In the genomic region with DNA sequence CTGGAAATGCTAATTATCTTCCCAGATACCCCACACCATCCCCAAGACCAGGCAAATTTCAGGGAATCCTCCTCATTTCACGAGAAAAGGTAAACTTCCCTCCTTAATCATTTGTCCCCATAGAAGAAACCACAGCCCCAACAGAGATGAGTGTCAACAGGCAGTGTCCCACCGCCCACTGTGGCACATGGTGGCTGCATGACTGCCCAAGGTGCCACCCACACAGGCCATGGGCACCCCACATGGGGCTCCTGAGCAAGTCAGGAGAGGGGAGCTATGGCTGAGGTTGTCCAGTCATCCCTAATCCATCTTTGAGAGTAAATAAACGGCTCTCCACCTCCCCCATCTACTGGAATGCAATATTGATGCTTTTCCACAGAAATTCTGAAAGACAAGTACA, we compare ENCODE assay signal across 38 cellular contexts. TPM values are rescaled to one million over a fixed set of nuclear protein-coding genes. Genes with fewer than 3 reads are reported as not detected.
"Had no signal": no experiment of that assay in that cellular context is flagged by ENCODE, and none has a peak within 500 bp of the region (broad histone marks: within the 10 kb centered on the region; RNA-seq: fewer than 3 reads in every experiment).

No MANE protein-coding gene starts in this region.

- H3K27ac ChIP-seq: adrenal gland, body of pancreas, brain microvascular endothelial cell, breast epithelium, VCaP had no signal

- H3K4me1 Mint-ChIP-seq: activated B cell treated with CpG ODN at 0.5 μM for 24 hours; activated naive CD8-positive, alpha-beta T cell treated with anti-CD3 and anti-CD28 coated beads for 36 hours had no signal

- H3K27ac Mint-ChIP-seq: activated B cell treated with CpG ODN at 0.5 μM for 24 hours; activated CD4-positive, alpha-beta memory T cell treated with anti-CD3 and anti-CD28 coated beads for 36 hours; activated CD4-positive, alpha-beta T cell treated with anti-CD3 and anti-CD28 coated beads, Interleukin-2, amount 10 ng/mL, durations not matched to agents 24 days and 14 days; activated CD8-positive, alpha-beta T cell treated with anti-CD3 and anti-CD28 coated beads for 36 hours; activated naive CD4-positive, alpha-beta T cell treated with anti-CD3 and anti-CD28 coated beads for 36 hours; activated naive CD8-positive, alpha-beta T cell treated with anti-CD3 and anti-CD28 coated beads for 36 hours; activated T-cell treated with anti-CD3 and anti-CD28 coated beads, Interleukin-2, amount 50 U/mL, for 72 hours; activated T-helper 2 cell treated with anti-CD3 and anti-CD28 coated beads, Interferon-gamma antibody, Interleukin-2, Interleukin-4, amounts not matched to agents 10 μg/mL and 5 μg/mL and 100 μg/mL, durations not matched to agents 14 hours and 24 hours and 36 hours; T-helper 1 cell treated with Interleukin-12 subunit alpha and Interleukin-12 subunit beta and Interleukin-4 antibody, amounts not matched to agents 30 μg/mL and 1 μg/mL, for 36 hours; T-helper 2 cell treated with Interferon-gamma antibody and Interleukin-4, amounts not matched to agents 5 μg/mL and 100 μg/mL, for 36 hours had no signal

- H3K36me3 Mint-ChIP-seq: activated CD4-positive, alpha-beta memory T cell treated with anti-CD3 and anti-CD28 coated beads for 36 hours; activated naive CD4-positive, alpha-beta T cell treated with anti-CD3 and anti-CD28 coated beads, Interleukin-2, amount 50 U/mL, for 72 hours; activated naive CD8-positive, alpha-beta T cell treated with anti-CD3 and anti-CD28 coated beads for 36 hours had no signal

- H3K4me3 ChIP-seq: adrenal gland, body of pancreas, breast epithelium had no signal

- H3K27me3 Mint-ChIP-seq: activated CD4-positive, alpha-beta memory T cell treated with anti-CD3 and anti-CD28 coated beads for 36 hours; activated CD8-positive, alpha-beta T cell treated with anti-CD3 and anti-CD28 coated beads for 36 hours; activated naive CD8-positive, alpha-beta T cell treated with anti-CD3 and anti-CD28 coated beads for 36 hours had no signal

- H3K4me3 Mint-ChIP-seq: activated B cell treated with CpG ODN at 0.5 μM for 24 hours; activated CD4-positive, alpha-beta memory T cell treated with anti-CD3 and anti-CD28 coated beads for 36 hours; activated CD4-positive, alpha-beta T cell treated with anti-CD3 and anti-CD28 coated beads, Interleukin-2, amount 10 ng/mL, durations not matched to agents 24 days and 14 days; activated CD8-positive, alpha-beta T cell treated with anti-CD3 and anti-CD28 coated beads for 36 hours; activated naive CD4-positive, alpha-beta T cell treated with anti-CD3 and anti-CD28 coated beads for 36 hours; activated naive CD8-positive, alpha-beta T cell treated with anti-CD3 and anti-CD28 coated beads for 36 hours; activated T-cell treated with anti-CD3 and anti-CD28 coated beads, Interleukin-2, amount 50 U/mL, for 4 hours; activated T-cell treated with anti-CD3 and anti-CD28 coated beads, Interleukin-2, amount 50 U/mL, for 72 hours; T-helper 1 cell treated with Interleukin-12 subunit alpha and Interleukin-12 subunit beta and Interleukin-4 antibody, amounts not matched to agents 30 μg/mL and 1 μg/mL, for 36 hours; T-helper 2 cell treated with Interferon-gamma antibody and Interleukin-4, amounts not matched to agents 5 μg/mL and 100 μg/mL, for 36 hours had no signal

- H3K4me1 ChIP-seq: adrenal gland, body of pancreas, breast epithelium had no signal

- H3K36me3 ChIP-seq: adrenal gland, brain microvascular endothelial cell, breast epithelium had no signal

- DNase-seq: activated B cell treated with CpG ODN at 0.5 μM for 24 hours; activated CD4-positive, alpha-beta memory T cell treated with anti-CD3 and anti-CD28 coated beads for 36 hours; activated CD4-positive, alpha-beta T cell treated with anti-CD3 and anti-CD28 coated beads for 4 hours; activated CD4-positive, alpha-beta T cell treated with anti-CD3 and anti-CD28 coated beads, Interleukin-2, amount 50 U/mL, for 1 hour; activated CD4-positive, alpha-beta T cell treated with anti-CD3 and anti-CD28 coated beads, Interleukin-2, amount 50 U/mL, for 4 hours; activated CD4-positive, CD25-positive, alpha-beta regulatory T cell treated with anti-CD3 and anti-CD28 coated beads, Interleukin-2, amount 50 U/mL, for 72 hours; activated CD8-positive, alpha-beta memory T cell treated with anti-CD3 and anti-CD28 coated beads, Interleukin-2, amount 50 U/mL, for 4 hours; activated CD8-positive, alpha-beta T cell treated with anti-CD3 and anti-CD28 coated beads for 36 hours; activated effector memory CD4-positive, alpha-beta T cell treated with anti-CD3 and anti-CD28 coated beads, Interleukin-2, amount 50 U/mL, for 16 hours; activated gamma-delta T cell treated with Interleukin-2 at 50 U/mL for 16 hours; activated naive CD4-positive, alpha-beta T cell; activated naive CD4-positive, alpha-beta T cell treated with anti-CD3 and anti-CD28 coated beads for 36 hours; activated naive CD4-positive, alpha-beta T cell treated with anti-CD3 and anti-CD28 coated beads, Interleukin-2, amount 50 U/mL, for 16 hours; activated naive CD8-positive, alpha-beta T cell treated with anti-CD3 and anti-CD28 coated beads for 36 hours; activated T-cell treated with anti-CD3 and anti-CD28 coated beads for 4 hours; activated T-cell treated with anti-CD3 and anti-CD28 coated beads, Interleukin-2, amount 50 U/mL, for 1 hour; activated T-cell treated with anti-CD3 and anti-CD28 coated beads, Interleukin-2, amount 50 U/mL, for 4 hours; activated T-cell treated with anti-CD3 and anti-CD28 coated beads, Interleukin-2, amount 50 U/mL, for 72 hours; adrenal gland; amniotic stem cell; aorta; body of pancreas; brain microvascular endothelial cell; central memory CD4-positive, alpha-beta T cell; SW 1271; T-helper 1 cell; T-helper 2 cell; T-helper 9 cell had no signal

- H3K9me3 ChIP-seq: adrenal gland, body of pancreas, breast epithelium had no signal

- H3K27me3 ChIP-seq: adrenal gland, body of pancreas, breast epithelium had no signal

- H3K9me3 Mint-ChIP-seq: activated B cell treated with CpG ODN at 0.5 μM for 24 hours; activated CD4-positive, alpha-beta memory T cell treated with anti-CD3 and anti-CD28 coated beads for 36 hours; activated CD4-positive, alpha-beta T cell treated with anti-CD3 and anti-CD28 coated beads, Interleukin-2, amount 10 ng/mL, durations not matched to agents 24 days and 14 days; activated CD8-positive, alpha-beta T cell treated with anti-CD3 and anti-CD28 coated beads for 36 hours; activated naive CD4-positive, alpha-beta T cell treated with anti-CD3 and anti-CD28 coated beads for 36 hours; activated naive CD4-positive, alpha-beta T cell treated with anti-CD3 and anti-CD28 coated beads, Interleukin-2, amount 50 U/mL, for 72 hours; activated naive CD8-positive, alpha-beta T cell treated with anti-CD3 and anti-CD28 coated beads for 36 hours; activated T-cell treated with anti-CD3 and anti-CD28 coated beads, Interleukin-2, amount 50 U/mL, for 4 hours; activated T-cell treated with anti-CD3 and anti-CD28 coated beads, Interleukin-2, amount 50 U/mL, for 72 hours; activated T-helper 2 cell treated with anti-CD3 and anti-CD28 coated beads, Interferon-gamma antibody, Interleukin-2, Interleukin-4, amounts not matched to agents 10 μg/mL and 5 μg/mL and 100 μg/mL, durations not matched to agents 14 hours and 24 hours and 36 hours; T-helper 1 cell treated with Interleukin-12 subunit alpha and Interleukin-12 subunit beta and Interleukin-4 antibody, amounts not matched to agents 30 μg/mL and 1 μg/mL, for 36 hours; T-helper 2 cell treated with Interferon-gamma antibody and Interleukin-4, amounts not matched to agents 5 μg/mL and 100 μg/mL, for 36 hours had no signal

- ATAC-seq: activated CD8-positive, alpha-beta T cell treated with anti-CD3 and anti-CD28 coated beads for 36 hours; activated naive CD4-positive, alpha-beta T cell treated with anti-CD3 and anti-CD28 coated beads, Interleukin-2, amount 50 U/mL, for 72 hours; activated T-cell treated with anti-CD3 and anti-CD28 coated beads, Interleukin-2, amount 50 U/mL, for 4 hours; activated T-cell treated with anti-CD3 and anti-CD28 coated beads, Interleukin-2, amount 50 U/mL, for 72 hours; body of pancreas had no signal

RNA-seq across cellular contexts. Expression of a gene that starts 44.1 kb away (rescaled TPM):
- total RNA-seq: activated B cell treated with CpG ODN at 0.5 μM for 24 hours; activated CD4-positive, alpha-beta memory T cell treated with anti-CD3 and anti-CD28 coated beads for 36 hours; activated CD4-positive, alpha-beta T cell treated with anti-CD3 and anti-CD28 coated beads, Interleukin-2, amount 10 ng/mL, durations not matched to agents 24 days and 14 days; activated CD8-positive, alpha-beta memory T cell treated with anti-CD3 and anti-CD28 coated beads for 36 hours; activated CD8-positive, alpha-beta T cell treated with anti-CD3 and anti-CD28 coated beads for 36 hours; activated naive CD4-positive, alpha-beta T cell treated with anti-CD3 and anti-CD28 coated beads for 36 hours; activated naive CD4-positive, alpha-beta T cell treated with anti-CD3 and anti-CD28 coated beads, Interleukin-2, amount 50 U/mL, for 72 hours; activated naive CD8-positive, alpha-beta T cell treated with anti-CD3 and anti-CD28 coated beads for 36 hours; activated T-cell treated with anti-CD3 and anti-CD28 coated beads, Interleukin-2, amount 50 U/mL, for 4 hours; activated T-cell treated with anti-CD3 and anti-CD28 coated beads, Interleukin-2, amount 50 U/mL, for 72 hours; activated T-helper 2 cell treated with anti-CD3 and anti-CD28 coated beads, Interferon-gamma antibody, Interleukin-2, Interleukin-4, amounts not matched to agents 10 μg/mL and 5 μg/mL and 100 μg/mL, durations not matched to agents 14 hours and 24 hours and 36 hours; astrocyte; body of pancreas; cardiac septum had no signal

RNA-seq across cellular contexts. Expression of a gene that starts 44.7 kb away (rescaled TPM):
- total RNA-seq: activated B cell treated with CpG ODN at 0.5 μM for 24 hours; activated CD4-positive, alpha-beta memory T cell treated with anti-CD3 and anti-CD28 coated beads for 36 hours; activated CD4-positive, alpha-beta T cell treated with anti-CD3 and anti-CD28 coated beads, Interleukin-2, amount 10 ng/mL, durations not matched to agents 24 days and 14 days; activated CD8-positive, alpha-beta memory T cell treated with anti-CD3 and anti-CD28 coated beads for 36 hours; activated CD8-positive, alpha-beta T cell treated with anti-CD3 and anti-CD28 coated beads for 36 hours; activated naive CD4-positive, alpha-beta T cell treated with anti-CD3 and anti-CD28 coated beads for 36 hours; activated naive CD4-positive, alpha-beta T cell treated with anti-CD3 and anti-CD28 coated beads, Interleukin-2, amount 50 U/mL, for 72 hours; activated naive CD8-positive, alpha-beta T cell treated with anti-CD3 and anti-CD28 coated beads for 36 hours; activated T-cell treated with anti-CD3 and anti-CD28 coated beads, Interleukin-2, amount 50 U/mL, for 4 hours; activated T-helper 2 cell treated with anti-CD3 and anti-CD28 coated beads, Interferon-gamma antibody, Interleukin-2, Interleukin-4, amounts not matched to agents 10 μg/mL and 5 μg/mL and 100 μg/mL, durations not matched to agents 14 hours and 24 hours and 36 hours; aorta; body of pancreas; cardiac septum had no signal
